In genomic region chr1:55580845-55581332, GRCh38 we compare ENCODE assay signal across 11 cellular contexts.
A peak's percentile ranks its signal among the peaks of the same experiment; 100 is the strongest.
DNase-seq lines count a peak whose midpoint lies in the region; ATAC-seq and TF ChIP-seq lines count a peak whose summit lies in the region.
"Had no signal": no experiment of that assay in that cellular context is flagged by ENCODE, and none has a peak within 500 bp of the region (broad histone marks: within the 10 kb centered on the region; RNA-seq: fewer than 3 reads in every experiment).

No MANE protein-coding gene starts in this region.

- H3K4me2 ChIP-seq in IMR-90 (ENCODE audit: low read depth, low read length) = peak overlapping the region; percentile 14; the same call in 1 of the 2 replicates

- H3K27me3 ChIP-seq in IMR-90 (ENCODE audit: control insufficient read depth, insufficient read depth, low read length) = no peaks in the 10 kb centered on the region
- H3K27me3 ChIP-seq in thoracic aorta (replicated peaks; ENCODE audit: insufficient read depth) = no peaks in the 10 kb centered on the region

- H3K9me3 ChIP-seq in IMR-90 (ENCODE audit: control insufficient read depth, insufficient read depth, low read length) = no peaks in the 10 kb centered on the region
- H3K9me3 ChIP-seq in thoracic aorta = no peaks in the 10 kb centered on the region

- peaks cover 11% of the 10 kb centered on the region for H3K9me1 ChIP-seq in IMR-90 (ENCODE audit: insufficient read depth, low read length)

- intact Hi-C loops in IMR-90 (cut with micrococcal nuclease) = loop anchor here (5.0 kb wide), 1 partner anchor 266 kb away; no protein-coding TSS in a partner anchor

- H4K91ac ChIP-seq in IMR-90 (ENCODE audit: insufficient read depth, low read depth, low read length) = peak overlapping the region; percentile 78

- peak; percentile 88 for ATAC-seq in IMR-90 (ENCODE audit: low read depth)
- ATAC-seq in thoracic aorta (ENCODE audit: insufficient number of reproducible peaks, low FRiP score, low read depth) = peak; percentile 39
- no peak for ATAC-seq in GM21423 (IDR thresholded peaks at IDR 0.05; ENCODE audit: unreplicated experiment)
- ATAC-seq in HG03108 (IDR thresholded peaks at IDR 0.05; ENCODE audit: unreplicated experiment) = no peak

- H3K18ac ChIP-seq in IMR-90 (ENCODE audit: low read depth, low read length) = peak overlapping the region; percentile 67; the same call in 1 of the 2 replicates

- H2AK5ac ChIP-seq in IMR-90 (ENCODE audit: low read depth, low read length) = peak overlapping the region; percentile 81; the same call in 1 of the 2 replicates

- dilution Hi-C loops in IMR-90 (cut with HindIII; ENCODE audit: low sequenced_read_pairs, unreplicated experiment) = no loop called here

- peak overlapping the region; percentile 91 for H2BK120ac ChIP-seq in IMR-90 (ENCODE audit: low read depth, low read length)

- peak overlapping the region; percentile 45 for H3K56ac ChIP-seq in IMR-90 (ENCODE audit: extremely low read depth, insufficient read depth, low read length)

- CTCF ChIA-PET in IMR-90 (lab: Yijun Ruan, JAX) = interaction anchor here (1.2 kb wide), 1 partner anchor 40 kb away, joined by 3 read pairs; no protein-coding TSS in a partner anchor

- H3K14ac ChIP-seq in IMR-90 (replicated peaks; ENCODE audit: low read depth, low read length) = peak overlapping the region; percentile 50

- POLR2A ChIA-PET in IMR-90 (lab: Charles Lee; ENCODE audit: unreplicated experiment) = no interaction called here

- DNase-seq in IMR-90 (peak; percentile 92), choroid plexus epithelial cell (ENCODE audit: low read depth) (peak; percentile 71), kidney tubule cell (ENCODE audit: low spot score) (peak; percentile 94), thoracic aorta (ENCODE audit: low spot score) (no peak), DMS153 (lab: John Stamatoyannopoulos, UW) (no peak), SKM-1 (lab: John Stamatoyannopoulos, UW; ENCODE audit: unreplicated experiment) (no peak)
- DNase-seq: activated gamma-delta T cell, NCI-H2107, T-helper 9 cell had no signal

- H3K36me3 ChIP-seq in IMR-90 (ENCODE audit: control insufficient read depth, insufficient read depth, low read length) (no peaks in the 10 kb centered on the region), thoracic aorta (no peaks in the 10 kb centered on the region)

- no peak overlapping the region for H2AK9ac ChIP-seq in IMR-90 (replicated peaks; ENCODE audit: low read depth, low read length, poor library complexity)

- in situ Hi-C loops in IMR-90 (cut with MboI; ENCODE audit: low sequenced_read_pairs) = no loop called here

- peak; percentile 6; the same call in 1 of the 2 replicates for TF ChIP-seq RAD21 in IMR-90 (IDR thresholded peaks at IDR 0.05; ENCODE audit: low read length)

- peak overlapping the region; percentile 90 for H2BK20ac ChIP-seq in IMR-90 (ENCODE audit: low read depth, low read length)

- peak overlapping the region; percentile 42; the same call in 1 of the 2 replicates for H3K9ac ChIP-seq in IMR-90 (ENCODE audit: low read depth, low read length)

- peak overlapping the region; percentile 88 for H3K4ac ChIP-seq in IMR-90 (ENCODE audit: low read depth, low read length)

- no TSS peak for BruUV-seq in IMR-90 (replicated peaks; lab: Mats Ljungman, UMichigan)

- no peak for TF ChIP-seq POLR2A in IMR-90 (IDR thresholded peaks at IDR 0.05; ENCODE audit: low read depth, low read length)

- peaks cover 11% of the 10 kb centered on the region for H3K4me1 ChIP-seq in IMR-90 (ENCODE audit: control insufficient read depth, insufficient read depth, low read length)
- H3K4me1 ChIP-seq in thoracic aorta (ENCODE audit: control insufficient read depth in 1 of 2, low read depth in 2 of 2) = peaks cover 24 to 63% of the 10 kb centered on the region in 2 donors

- peak overlapping the region; percentile 32; the same call in 1 of the 2 replicates for H3K23ac ChIP-seq in IMR-90 (ENCODE audit: low read depth, low read length)

- peak overlapping the region; percentile 61 to 71 for H4K8ac ChIP-seq in IMR-90 (ENCODE audit: low read depth in 2 of 2, low read length in 2 of 2)

- TF ChIP-seq CTCF in IMR-90 (conservative IDR thresholded peaks at IDR 0.05; ENCODE audit: low read depth, low read length) = no peak
- TF ChIP-seq CTCF in choroid plexus epithelial cell (conservative IDR thresholded peaks at IDR 0.05; ENCODE audit: low read depth, low read length) = no peak
- no peak for TF ChIP-seq CTCF in thoracic aorta (IDR thresholded peaks at IDR 0.05)

- H2AFZ ChIP-seq in IMR-90 (replicated peaks; ENCODE audit: low read length, poor library complexity) = no peak overlapping the region

- peak overlapping the region; percentile 72; the same call in 1 of the 3 replicates for H2BK15ac ChIP-seq in IMR-90 (ENCODE audit: low read depth, low read length)

- no CpG with 5 or more reads among the region's 3 CpGs for WGBS in IMR-90 (ENCODE audit: extremely low coverage in 2 of 2, insufficient read length in 1 of 2), 2 experiments

- H3K27ac ChIP-seq in IMR-90 (ENCODE audit: insufficient read depth, low read length) (peak overlapping the region; percentile 76), thoracic aorta (peak overlapping the region; percentile 57 to 69)

- H3K79me1 ChIP-seq in IMR-90 (ENCODE audit: low read depth in 1 of 2, low read length in 2 of 2) = no peaks in the 10 kb centered on the region

- H4K20me1 ChIP-seq in IMR-90 (ENCODE audit: insufficient read depth, low read length) = no peaks in the 10 kb centered on the region

- peak overlapping the region; percentile 55 for H4K5ac ChIP-seq in IMR-90 (ENCODE audit: low read depth, low read length)

- H3K4me3 ChIP-seq in IMR-90 (ENCODE audit: insufficient read depth, low read depth, low read length) (no peak overlapping the region), choroid plexus epithelial cell (ENCODE audit: low read depth, low read length) (no peak overlapping the region), thoracic aorta (no peak overlapping the region)

- peak overlapping the region; percentile 56 for H2BK5ac ChIP-seq in IMR-90 (ENCODE audit: low read depth, low read length, poor library complexity, severe bottlenecking)

TF ChIP-seq in IMR-90, 13 proteins besides CTCF, POLR2A, EP300 and RAD21:
- TF ChIP-seq FOS (IDR thresholded peaks at IDR 0.05; ENCODE audit: low read depth, low read length) (peak; percentile 60), CEBPB (IDR thresholded peaks at IDR 0.05; ENCODE audit: low read depth, low read length) (peak; percentile 85), MAZ (IDR thresholded peaks at IDR 0.05; ENCODE audit: borderline replicate concordance, low read depth, low read length) (no peak), NFE2L2 (IDR thresholded peaks at IDR 0.05; ENCODE audit: low read depth, low read length) (no peak), BHLHE40 (IDR thresholded peaks at IDR 0.05; ENCODE audit: low read depth, low read length) (0 out of 2 replicates have a peak, but pooled peaks have one; percentile 30)

Comparison
In these comparisons a context has a peak if more than half of its experiments do, and no peak if none do; other contexts are left out.
1. ATAC-seq: peak in IMR-90 (single experiment) and thoracic aorta (single experiment); none in GM21423 (single experiment) and HG03108 (single experiment).
2. DNase-seq: peak in IMR-90 (single experiment), choroid plexus epithelial cell (single experiment) and kidney tubule cell (single experiment); none in thoracic aorta (single experiment), DMS153 (single experiment) and SKM-1 (single experiment).